Comparison of ENCODE assay signal across 19 cellular contexts in the genomic region with DNA sequence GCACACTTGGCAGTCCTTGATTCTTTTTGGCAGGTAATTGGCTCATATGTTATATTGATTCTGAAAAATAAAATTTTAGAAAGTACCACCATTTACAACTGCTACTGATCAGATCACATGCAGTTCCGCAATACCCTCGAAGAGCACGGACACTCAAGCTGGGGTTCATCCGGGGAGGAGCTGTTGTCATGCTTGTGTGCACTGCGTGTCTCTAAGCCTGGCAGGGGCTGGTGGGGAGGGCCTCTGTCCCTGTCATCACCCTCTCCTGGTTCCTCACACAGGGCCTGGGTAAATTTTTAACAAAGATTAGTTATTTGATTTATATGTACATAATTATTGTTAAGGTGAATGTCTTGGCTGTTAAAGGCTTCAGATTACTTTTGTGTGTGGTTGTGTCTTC. TPM values are rescaled to one million over a fixed set of nuclear protein-coding genes. Genes with fewer than 3 reads are reported as not detected.
DNase-seq lines count a peak whose midpoint lies in the region; ATAC-seq, FAIRE-seq and TF ChIP-seq lines count a peak whose summit lies in the region.
"Had no signal": no experiment of that assay in that cellular context is flagged by ENCODE, and none has a peak within 500 bp of the region (broad histone marks: within the 10 kb centered on the region; RNA-seq: fewer than 3 reads in every experiment).

No MANE protein-coding gene starts in this region.

- CTCF ChIA-PET in IMR-90 (lab: Yijun Ruan, JAX): no interaction called here

- H4K8ac ChIP-seq in IMR-90 (ENCODE audit: low read depth in 2 of 2, low read length in 2 of 2): no peak overlapping the region

- dilution Hi-C loops in IMR-90 (cut with HindIII; ENCODE audit: low sequenced_read_pairs, unreplicated experiment): no loop called here

- H3K9me1 ChIP-seq in IMR-90 (ENCODE audit: insufficient read depth, low read length): peaks cover 11% of the 10 kb centered on the region

- no peak overlapping the region for H2BK15ac ChIP-seq in IMR-90 (ENCODE audit: low read depth, low read length)

- POLR2A ChIA-PET in IMR-90 (lab: Charles Lee; ENCODE audit: unreplicated experiment): no interaction called here

- H3K18ac ChIP-seq in IMR-90 (ENCODE audit: low read depth, low read length): no peak overlapping the region

- no TSS peak for BruUV-seq in IMR-90 (replicated peaks; lab: Mats Ljungman, UMichigan)

- H2AK9ac ChIP-seq in IMR-90 (replicated peaks; ENCODE audit: low read depth, low read length, poor library complexity): no peak overlapping the region

- H3K9me3 ChIP-seq in IMR-90 (ENCODE audit: control insufficient read depth, insufficient read depth, low read length): no peaks in the 10 kb centered on the region
- H3K9me3 ChIP-seq in astrocyte (ENCODE audit: insufficient read depth, low read depth, low read length): no peaks in the 10 kb centered on the region
- no peaks in the 10 kb centered on the region for H3K9me3 ChIP-seq in prostate gland
- H3K9me3 ChIP-seq: A549 had no signal

- TF ChIP-seq RAD21 in IMR-90 (IDR thresholded peaks at IDR 0.05; ENCODE audit: low read length): no peak

- no peak for TF ChIP-seq POLR2A in IMR-90 (IDR thresholded peaks at IDR 0.05; ENCODE audit: low read depth, low read length)
- no peak for TF ChIP-seq POLR2A in prostate gland (IDR thresholded peaks at IDR 0.05)

- H3K27me3 ChIP-seq in IMR-90 (ENCODE audit: control insufficient read depth, insufficient read depth, low read length) (no peaks in the 10 kb centered on the region), astrocyte (ENCODE audit: insufficient read depth, low read length) (no peaks in the 10 kb centered on the region), prostate gland (replicated peaks; ENCODE audit: insufficient read depth) (no peaks in the 10 kb centered on the region)

- H3K27me3 Mint-ChIP-seq in astrocyte (ENCODE audit: low read depth, unreplicated experiment): no peaks in the 10 kb centered on the region
- H3K27me3 Mint-ChIP-seq in type B pancreatic cell: no peaks in the 10 kb centered on the region
- H3K27me3 Mint-ChIP-seq: CD4-positive, alpha-beta memory T cell had no signal

- H3K27ac ChIP-seq in C4-2B: peak overlapping the region; percentile 46
- peak overlapping the region; percentile 44; the same call in 1 of the 2 replicates for H3K27ac ChIP-seq in IMR-90 (ENCODE audit: insufficient read depth, low read length)
- H3K27ac ChIP-seq in astrocyte (ENCODE audit: low read depth, low read length): no peak overlapping the region
- H3K27ac ChIP-seq in prostate gland: peak overlapping the region; percentile 15 to 64

- no peak overlapping the region for H3K4me3 Mint-ChIP-seq in astrocyte (ENCODE audit: unreplicated experiment)
- H3K4me3 Mint-ChIP-seq in type B pancreatic cell: no peak overlapping the region
- H3K4me3 Mint-ChIP-seq: CD14-positive monocyte; CD4-positive, alpha-beta memory T cell; HFFc6 had no signal

- H3K56ac ChIP-seq in IMR-90 (ENCODE audit: extremely low read depth, insufficient read depth, low read length): no peak overlapping the region

- H4K5ac ChIP-seq in IMR-90 (ENCODE audit: low read depth, low read length): no peak overlapping the region

- no peak overlapping the region for H3K4me3 ChIP-seq in IMR-90 (ENCODE audit: insufficient read depth, low read depth, low read length)
- H3K4me3 ChIP-seq in astrocyte (ENCODE audit: insufficient read depth, low read depth, low read length): no peak overlapping the region
- H3K4me3 ChIP-seq in prostate gland: no peak overlapping the region
- H3K4me3 ChIP-seq: A549 had no signal

- H2AFZ ChIP-seq in IMR-90 (replicated peaks; ENCODE audit: low read length, poor library complexity): no peak overlapping the region
- no peak overlapping the region for H2AFZ ChIP-seq in astrocyte (ENCODE audit: low read depth, low read length)

- no peak overlapping the region for H2BK5ac ChIP-seq in IMR-90 (ENCODE audit: low read depth, low read length, poor library complexity, severe bottlenecking)

- H3K36me3 Mint-ChIP-seq in astrocyte (ENCODE audit: low read depth, unreplicated experiment) (peaks cover 19% of the 10 kb centered on the region), type B pancreatic cell (peaks cover 42% of the 10 kb centered on the region)

- TF ChIP-seq CTCF in C4-2B (conservative IDR thresholded peaks at IDR 0.05) (no peak), IMR-90 (conservative IDR thresholded peaks at IDR 0.05; ENCODE audit: low read depth, low read length) (no peak), astrocyte (IDR thresholded peaks at IDR 0.05; ENCODE audit: insufficient read depth, low read depth, low read length) (no peak), prostate gland (IDR thresholded peaks at IDR 0.05) (no peak), type B pancreatic cell (conservative IDR thresholded peaks at IDR 0.05) (no peak)

- H3K4ac ChIP-seq in IMR-90 (ENCODE audit: low read depth, low read length): 0 out of 2 replicates have a peak overlapping the region, but pooled peaks have one; percentile 4

- H3K4me1 ChIP-seq in IMR-90 (ENCODE audit: control insufficient read depth, insufficient read depth, low read length) (peaks cover 9% of the 10 kb centered on the region), astrocyte (ENCODE audit: insufficient read depth, low read length) (peaks cover 6% of the 10 kb centered on the region), prostate gland (replicated peaks) (no peaks in the 10 kb centered on the region)

- H3K4me1 Mint-ChIP-seq in astrocyte (ENCODE audit: low read depth, unreplicated experiment) (peaks cover 4% of the 10 kb centered on the region), type B pancreatic cell (ENCODE audit: unreplicated experiment) (no peaks in the 10 kb centered on the region)
- H3K4me1 Mint-ChIP-seq: CD14-positive monocyte had no signal

- H3K9ac ChIP-seq in IMR-90 (ENCODE audit: low read depth, low read length) (no peak overlapping the region), astrocyte (ENCODE audit: low read length) (no peak overlapping the region)

- no peak overlapping the region for H3K4me2 ChIP-seq in IMR-90 (ENCODE audit: low read depth, low read length)
- no peak overlapping the region for H3K4me2 ChIP-seq in astrocyte (ENCODE audit: low read length)

- H3K36me3 ChIP-seq in IMR-90 (ENCODE audit: control insufficient read depth, insufficient read depth, low read length) (peaks cover 55% of the 10 kb centered on the region), astrocyte (ENCODE audit: insufficient read depth, low read length) (peaks cover 52% of the 10 kb centered on the region), prostate gland (no peaks in the 10 kb centered on the region)

- intact Hi-C loops in IMR-90 (cut with micrococcal nuclease) (no loop called here), prostate gland (cut with DNase I) (no loop called here)

- H3K27ac Mint-ChIP-seq in astrocyte (ENCODE audit: unreplicated experiment): peak overlapping the region; percentile 8
- H3K27ac Mint-ChIP-seq in type B pancreatic cell: no peak overlapping the region
- H3K27ac Mint-ChIP-seq: HFFc6 had no signal

- peaks cover 6% of the 10 kb centered on the region for H3K79me2 ChIP-seq in astrocyte (ENCODE audit: insufficient read depth, low read length)

- ATAC-seq in IMR-90 (ENCODE audit: low read depth) (no peak), HG02884 (IDR thresholded peaks at IDR 0.05; ENCODE audit: unreplicated experiment) (no peak)
- ATAC-seq: HCT116 had no signal

- peaks cover 0 to 29% of the 10 kb centered on the region in 2 experiments; a peak in 3 of 4 replicates for H3K79me1 ChIP-seq in IMR-90 (ENCODE audit: low read depth in 1 of 2, low read length in 2 of 2)

- no peak overlapping the region for H3K23ac ChIP-seq in IMR-90 (ENCODE audit: low read depth, low read length)

- H3K9me3 Mint-ChIP-seq in astrocyte (ENCODE audit: unreplicated experiment) (no peaks in the 10 kb centered on the region), type B pancreatic cell (no peaks in the 10 kb centered on the region)
- H3K9me3 Mint-ChIP-seq: CD4-positive, alpha-beta memory T cell; HFFc6 had no signal

- H2BK120ac ChIP-seq in IMR-90 (ENCODE audit: low read depth, low read length): no peak overlapping the region

- H2AK5ac ChIP-seq in IMR-90 (ENCODE audit: low read depth, low read length): 0 out of 2 replicates have a peak overlapping the region, but pooled peaks have one; percentile 56

- no peak overlapping the region for H4K91ac ChIP-seq in IMR-90 (ENCODE audit: insufficient read depth, low read depth, low read length)

- no peak overlapping the region for H3K14ac ChIP-seq in IMR-90 (replicated peaks; ENCODE audit: low read depth, low read length)

- peaks cover 19% of the 10 kb centered on the region; the same call in 1 of the 2 replicates for H4K20me1 ChIP-seq in IMR-90 (ENCODE audit: insufficient read depth, low read length)
- peaks cover 29% of the 10 kb centered on the region for H4K20me1 ChIP-seq in astrocyte (ENCODE audit: insufficient read depth, low read length)

- DNase-seq in IMR-90: no peak
- no peak for DNase-seq in astrocyte (ENCODE audit: low read depth)
- no peak for DNase-seq in prostate gland (ENCODE audit: low spot score)
- DNase-seq in type B pancreatic cell (ENCODE audit: extremely low spot score, unreplicated experiment): no peak
- no peak for DNase-seq in NCI-H2107 treated with DMSO at 0.1 percent for 48 hours (lab: John Stamatoyannopoulos, UW; ENCODE audit: unreplicated experiment)
- DNase-seq: AML-193; Calu3; CD4-positive, alpha-beta memory T cell; DMS79 treated with DMSO at 0.1 percent for 48 hours; GF-D8; GOT3; H7; HFFc6 had no signal

- no peak for FAIRE-seq in astrocyte (lab: Jason Lieb, UNC)
- FAIRE-seq: A549, HTR-8/SVneo had no signal

- WGBS in IMR-90 (ENCODE audit: extremely low coverage in 2 of 2, insufficient read length in 1 of 2), 2 experiments: no CpG with 5 or more reads among the region's 5 CpGs
- WGBS in prostate gland: 89% methylated on average over 5 of the region's 5 CpGs

- H2BK20ac ChIP-seq in IMR-90 (ENCODE audit: low read depth, low read length): no peak overlapping the region

- in situ Hi-C loops in IMR-90 (cut with MboI; ENCODE audit: low sequenced_read_pairs): no loop called here

TF ChIP-seq in IMR-90, 13 proteins besides CTCF, POLR2A, EP300 and RAD21 (continues in another document):
- TF ChIP-seq MXI1 (IDR thresholded peaks at IDR 0.05; ENCODE audit: borderline replicate concordance, low read depth, low read length) (no peak), CEBPB (IDR thresholded peaks at IDR 0.05; ENCODE audit: low read depth, low read length) (no peak)

RNA-seq across cellular contexts. Expression of a gene that starts 45.2 kb away (rescaled TPM):
- total RNA-seq in IMR-90 (2012; rRNA removed) (12.5 TPM in 2 replicates), astrocyte (33.4 and 33.5 TPM in 2 replicates), prostate gland (10 to 100 TPM; 38.3 to 87.4 TPM), type B pancreatic cell (ENCODE audit: low replicate concordance) (45.0 and 65.7 TPM in 2 replicates)
- polyA plus RNA-seq in IMR-90 (2012; rRNA removed): 18.1 and 18.8 TPM in 2 replicates
- polyA plus RNA-seq in IMR-90 (2012; cell fraction: cytosol; rRNA removed): 10.8 and 13.2 TPM in 2 replicates
- 28.4 and 30.9 TPM in 2 replicates for polyA plus RNA-seq in IMR-90 (2012; cell fraction: nucleus; rRNA removed; ENCODE audit: low replicate concordance)

RNA-seq across cellular contexts. Expression of a gene that starts 53.7 kb away (rescaled TPM):
- 1.1 and 1.4 TPM in 2 replicates for total RNA-seq in IMR-90 (2012; rRNA removed)
- polyA plus RNA-seq in IMR-90 (2012; rRNA removed): 13.5 and 14.8 TPM in 2 replicates
- polyA plus RNA-seq in IMR-90 (2012; cell fraction: cytosol; rRNA removed): 17.4 and 22.2 TPM in 2 replicates
- polyA plus RNA-seq in IMR-90 (2012; cell fraction: nucleus; rRNA removed; ENCODE audit: low replicate concordance): 14.2 and 24.0 TPM in 2 replicates
- 8.9 and 12.4 TPM in 2 replicates for total RNA-seq in astrocyte
- 10 to 100 TPM in 1 of 2 donors, under 1 TPM in 1; 0.36 to 83.6 TPM for total RNA-seq in prostate gland
- 0.17 and 1.2 TPM in 2 replicates for total RNA-seq in type B pancreatic cell (ENCODE audit: low replicate concordance)
- total RNA-seq: Calu3; CD4-positive, alpha-beta memory T cell had no signal
- polyA plus RNA-seq: CD14-positive monocyte; CD4-positive, alpha-beta memory T cell had no signal
